8 cellular contexts compared by ENCODE assay signal in the genomic region with DNA sequence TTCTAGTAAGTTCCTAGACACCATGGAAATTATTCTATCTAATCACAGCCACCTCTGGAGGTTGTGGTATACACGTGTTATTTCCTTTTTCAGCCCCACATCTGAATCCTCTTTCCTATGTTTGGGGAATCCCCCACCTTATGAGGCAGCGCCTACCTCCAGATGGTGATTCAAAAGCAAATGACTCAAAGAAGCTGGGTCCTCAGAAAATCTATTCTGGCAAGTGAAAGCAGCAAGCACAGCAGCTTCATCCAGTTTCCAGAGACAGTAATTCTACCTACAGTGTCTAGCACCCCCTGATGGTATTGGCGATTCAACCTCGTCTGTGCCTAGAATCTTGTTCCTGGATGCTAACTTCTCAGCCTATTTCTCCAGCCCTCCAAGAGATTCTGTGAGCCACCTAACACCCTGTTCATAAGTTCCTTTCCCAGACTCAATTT. TPM values are rescaled to one million over a fixed set of nuclear protein-coding genes. Genes with fewer than 3 reads are reported as not detected.
DNase-seq lines count a peak whose midpoint lies in the region; FAIRE-seq and TF ChIP-seq lines count a peak whose summit lies in the region.

No MANE protein-coding gene starts in this region.

- intact Hi-C loops in activated CD4-positive, alpha-beta memory T cell treated with anti-CD3 and anti-CD28 coated beads for 36 hours (cut with micrococcal nuclease) = loop anchor here (1.0 to 10.0 kb wide), 9 partner anchors 43 to 1861 kb away; a partner anchor contains a TSS

- no peak overlapping the region for H2AFZ ChIP-seq in neuronal stem cell (ENCODE audit: low read length)

- WGBS in neuronal stem cell (ENCODE audit: extremely low coverage in 2 of 2, insufficient read length in 2 of 2, insufficient replicate concordance in 1 of 2), 2 donors = no CpG with 5 or more reads among the region's 4 CpGs

- no peak overlapping the region for H3K14ac ChIP-seq in neuronal stem cell (ENCODE audit: low read length)

- no peak overlapping the region for H3K4me3 ChIP-seq in H7 (ENCODE audit: insufficient read depth, low read depth, low read length)
- no peak overlapping the region for H3K4me3 ChIP-seq in epithelial cell of esophagus (ENCODE audit: low read length)
- H3K4me3 ChIP-seq in neuronal stem cell (ENCODE audit: low read length in 2 of 2) = no peak overlapping the region

- no peaks in the 10 kb centered on the region for H3K79me1 ChIP-seq in neuronal stem cell (ENCODE audit: low read depth, low read length)

- H3K36me3 Mint-ChIP-seq in activated CD4-positive, alpha-beta memory T cell treated with anti-CD3 and anti-CD28 coated beads for 36 hours = no peaks in the 10 kb centered on the region

- FAIRE-seq in urothelium cell line (lab: Jason Lieb, UNC) = no peak

- no peak overlapping the region for H2BK15ac ChIP-seq in neuronal stem cell (ENCODE audit: low read length)

- H3K27me3 Mint-ChIP-seq in activated CD4-positive, alpha-beta memory T cell treated with anti-CD3 and anti-CD28 coated beads for 36 hours = no peaks in the 10 kb centered on the region

- no peak overlapping the region for H3K9ac ChIP-seq in neuronal stem cell (ENCODE audit: low read depth, low read length, poor library complexity)

- H2AK5ac ChIP-seq in neuronal stem cell (ENCODE audit: low read depth, low read length) = no peak overlapping the region

- POLR2A ChIA-PET in activated CD4-positive, alpha-beta memory T cell treated with anti-CD3 and anti-CD28 coated beads for 36 hours (lab: Charles Lee) = interaction anchor here (1.0 to 1.5 kb wide), 4 partner anchors 18 to 152 kb away, joined by 3 to 13 read pairs (median 3); no protein-coding TSS in a partner anchor

- H3K9me3 Mint-ChIP-seq in activated CD4-positive, alpha-beta memory T cell treated with anti-CD3 and anti-CD28 coated beads for 36 hours = no peaks in the 10 kb centered on the region

- peaks cover 28% of the 10 kb centered on the region for H3K4me1 Mint-ChIP-seq in activated CD4-positive, alpha-beta memory T cell treated with anti-CD3 and anti-CD28 coated beads for 36 hours (ENCODE audit: low read depth)

- TF ChIP-seq CTCF in LNCAP (IDR thresholded peaks at IDR 0.05) = peak; percentile 44
- TF ChIP-seq CTCF in epithelial cell of esophagus (IDR thresholded peaks at IDR 0.05; ENCODE audit: insufficient read depth, low read depth, low read length, missing control alignments) = peak; percentile 68

- H3K4ac ChIP-seq in neuronal stem cell (ENCODE audit: low read length) = no peak overlapping the region

- H2BK5ac ChIP-seq in neuronal stem cell (ENCODE audit: low read length) = no peak overlapping the region

- H3K23ac ChIP-seq in neuronal stem cell (ENCODE audit: low read depth, low read length, poor library complexity) = no peak overlapping the region

- H3K4me2 ChIP-seq in neuronal stem cell (ENCODE audit: insufficient read depth, low read length, poor library complexity, severe bottlenecking) = no peak overlapping the region

- no peaks in the 10 kb centered on the region for H3K9me3 ChIP-seq in neuronal stem cell (replicated peaks in 1 of 2; ENCODE audit: control insufficient read depth in 2 of 2, insufficient read depth in 1 of 2, low read depth in 1 of 2, low read length in 2 of 2)

- H3K4me1 ChIP-seq in neuronal stem cell (ENCODE audit: control insufficient read depth in 2 of 2, insufficient read depth in 1 of 2, low read depth in 1 of 2, low read length in 2 of 2) = no peaks in the 10 kb centered on the region

- no peak overlapping the region for H3K27ac ChIP-seq in neuronal stem cell (replicated peaks; ENCODE audit: low read length)

- no peak overlapping the region for H3K18ac ChIP-seq in neuronal stem cell (ENCODE audit: low read length)

- H3K4me3 Mint-ChIP-seq in activated CD4-positive, alpha-beta memory T cell treated with anti-CD3 and anti-CD28 coated beads for 36 hours = no peak overlapping the region

- DNase-seq in NOMO-1 treated with DMSO at 0.1 percent for 48 hours (lab: John Stamatoyannopoulos, UW; ENCODE audit: unreplicated experiment) = peak; percentile 12
- no peak for DNase-seq in NOMO-1 treated with dmso at 0.1 percent for 144 hours (lab: John Stamatoyannopoulos, UW; ENCODE audit: unreplicated experiment)
- DNase-seq in H7 = peak; percentile 59
- peak; percentile 78 for DNase-seq in activated CD4-positive, alpha-beta memory T cell treated with anti-CD3 and anti-CD28 coated beads for 36 hours
- peak; percentile 90 for DNase-seq in epithelial cell of esophagus (ENCODE audit: low read depth)
- DNase-seq in neuronal stem cell (ENCODE audit: low spot score) = peak; percentile 4
- DNase-seq in urothelium cell line (ENCODE audit: low spot score) = peak; percentile 6

- no peak overlapping the region for H4K91ac ChIP-seq in neuronal stem cell (ENCODE audit: low read depth, low read length, poor library complexity)

- no peak overlapping the region for H4K8ac ChIP-seq in neuronal stem cell (ENCODE audit: low read depth, low read length)

- H3K27me3 ChIP-seq in H7 (ENCODE audit: control insufficient read depth, insufficient read depth, low read length) (no peaks in the 10 kb centered on the region), neuronal stem cell (ENCODE audit: control insufficient read depth in 3 of 3, insufficient read depth in 3 of 3, low read depth in 1 of 3, low read length in 3 of 3) (no peaks in the 10 kb centered on the region)

- peak overlapping the region; percentile 80 for H3K27ac Mint-ChIP-seq in activated CD4-positive, alpha-beta memory T cell treated with anti-CD3 and anti-CD28 coated beads for 36 hours

- CTCF ChIA-PET in activated CD4-positive, alpha-beta memory T cell treated with anti-CD3 and anti-CD28 coated beads for 36 hours (lab: Charles Lee) = interaction anchor here (0.5 to 2.2 kb wide), 27 partner anchors 10 to 397 kb away, joined by 3 to 20 read pairs (median 4); a partner anchor contains a TSS

- H2BK120ac ChIP-seq in neuronal stem cell (ENCODE audit: low read depth, low read length) = no peak overlapping the region

- H3K36me3 ChIP-seq in H7 (replicated peaks; ENCODE audit: control insufficient read depth, insufficient read depth, low read length) (no peaks in the 10 kb centered on the region), neuronal stem cell (replicated peaks in 1 of 2; ENCODE audit: control insufficient read depth in 2 of 2, insufficient read depth in 2 of 2, low read length in 2 of 2) (no peaks in the 10 kb centered on the region)

- no peak overlapping the region for H2BK12ac ChIP-seq in neuronal stem cell (ENCODE audit: low read length)

RNA-seq across cellular contexts. Expression of a gene that starts 43.0 kb away (rescaled TPM):
- total RNA-seq in H7 (2014; rRNA removed; shearing (Covaris generic)) = 35.0 and 49.9 TPM in 2 replicates
- total RNA-seq in activated CD4-positive, alpha-beta memory T cell treated with anti-CD3 and anti-CD28 coated beads for 36 hours = 10 to 100 TPM; 27.5 to 29.1 TPM
- 54.4 TPM for polyA plus RNA-seq in neuronal stem cell (2013, experiment 1 of 2)
- polyA plus RNA-seq in neuronal stem cell (2013, experiment 2 of 2) = 56.1 TPM
